ENCODE assay signal across 8 cellular contexts in the genomic region with DNA sequence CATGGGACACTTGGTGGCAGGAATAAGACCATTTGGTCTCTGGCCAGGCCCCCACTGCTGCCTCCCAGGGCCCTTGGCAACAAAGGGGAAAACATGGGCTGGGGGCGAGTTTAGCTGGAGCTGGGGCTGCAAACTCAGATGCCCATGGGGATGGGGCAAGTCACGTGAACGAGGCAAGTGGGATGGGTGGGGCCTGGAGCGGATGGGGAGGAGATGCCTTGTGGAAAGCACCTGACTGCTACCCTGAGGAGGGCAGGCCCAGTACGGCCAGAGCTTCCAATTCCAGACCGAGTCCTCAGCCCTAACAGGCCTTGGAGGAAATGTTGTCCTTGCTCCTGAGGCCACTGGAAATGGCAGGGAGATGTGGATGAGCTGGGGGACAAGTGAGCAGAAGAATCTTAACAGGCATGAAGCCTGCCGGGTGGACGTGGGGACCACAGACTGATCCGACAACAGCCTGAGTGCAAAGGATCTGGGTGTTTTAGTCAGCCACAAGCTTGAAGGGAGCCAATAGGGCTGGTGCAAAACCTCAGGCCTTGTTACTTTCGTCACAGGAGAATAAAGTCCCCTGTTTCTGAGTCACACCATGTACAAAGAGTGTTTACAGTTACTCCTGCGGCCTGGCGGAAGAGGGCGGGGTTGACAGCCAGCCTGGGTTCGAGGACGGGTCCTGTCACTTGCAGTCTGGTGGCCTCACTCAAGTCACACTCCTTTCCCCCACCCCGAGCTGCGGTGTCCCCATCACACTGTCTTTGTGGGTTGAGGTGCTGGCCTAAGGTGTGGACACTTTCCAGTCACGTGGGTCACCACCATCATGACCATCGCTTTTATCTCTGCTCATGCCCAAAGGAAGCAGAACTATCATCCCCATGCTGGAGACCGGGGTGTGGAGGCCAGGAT. TPM values are rescaled to one million over a fixed set of nuclear protein-coding genes. Genes with fewer than 3 reads are reported as not detected.
A peak's percentile ranks its signal among the peaks of the same experiment; 100 is the strongest.
DNase-seq lines count a peak whose midpoint lies in the region; ATAC-seq lines count a peak whose summit lies in the region.

No MANE protein-coding gene starts in this region.

- no peaks in the 10 kb centered on the region for H3K27me3 ChIP-seq in CD4-positive, alpha-beta memory T cell (ENCODE audit: insufficient read depth, low read length)

- H3K27ac ChIP-seq in CD4-positive, alpha-beta memory T cell (ENCODE audit: low read depth, low read length), result peak overlapping the region; percentile 77

- H3K4me3 ChIP-seq in CD4-positive, alpha-beta memory T cell (ENCODE audit: low read length in 2 of 2), result peak overlapping the region in 1 of 2 donors; percentile 29

- H3K36me3 ChIP-seq in CD4-positive, alpha-beta memory T cell (ENCODE audit: insufficient read depth, low read length), result peaks cover 60% of the 10 kb centered on the region

- POLR2A ChIA-PET in CD4-positive, alpha-beta memory T cell (lab: Charles Lee; ENCODE audit: partially characterized antibody), result interaction anchor here (0.6 to 14.7 kb wide), 11 partner anchors 10 to 126 kb away, joined by 3 to 335 read pairs (median 5); partner anchors contain the start of gene RUNX3
- POLR2A ChIA-PET in activated naive CD8-positive, alpha-beta T cell treated with anti-CD3 and anti-CD28 coated beads, Interleukin-2, amount 10 ng/mL, durations not matched to agents 7 days and 5 days (lab: Charles Lee), result interaction anchor here (0.6 to 1.5 kb wide), 6 partner anchors 11 to 111 kb away, joined by 3 to 14 read pairs (median 6); partner anchors contain the start of gene RUNX3

- peak; percentile 83 to 94 (median 86) for DNase-seq in CD4-positive, alpha-beta memory T cell
- DNase-seq in T-helper 2 cell (peak in 4 of 5 experiments; percentile 44 to 96 (median 76)), non-pigmented ciliary epithelial cell (ENCODE audit: low read depth) (peak; percentile 40), NCI-H1105 treated with DMSO at 0.1 percent for 48 hours (lab: John Stamatoyannopoulos, UW) (no peak), HK-2 (ENCODE audit: unreplicated experiment) (no peak), dermis blood vessel endothelial cell (no peak)
- DNase-seq in activated naive CD8-positive, alpha-beta T cell treated with anti-CD3 and anti-CD28 coated beads, Interleukin-2, amount 10 ng/mL, durations not matched to agents 7 days and 5 days, result peak; percentile 78

- peaks cover 0 to 11% (median 0%) of the 10 kb centered on the region in 8 donors for H3K9me3 Mint-ChIP-seq in CD4-positive, alpha-beta memory T cell
- no peaks in the 10 kb centered on the region for H3K9me3 Mint-ChIP-seq in activated naive CD8-positive, alpha-beta T cell treated with anti-CD3 and anti-CD28 coated beads, Interleukin-2, amount 10 ng/mL, durations not matched to agents 7 days and 5 days

- H3K4me3 Mint-ChIP-seq in CD4-positive, alpha-beta memory T cell, result peak overlapping the region; percentile 45 to 84 (median 70)
- H3K4me3 Mint-ChIP-seq in activated naive CD8-positive, alpha-beta T cell treated with anti-CD3 and anti-CD28 coated beads, Interleukin-2, amount 10 ng/mL, durations not matched to agents 7 days and 5 days, result peak overlapping the region; percentile 61

- intact Hi-C loops in CD4-positive, alpha-beta memory T cell (cut with micrococcal nuclease), result loop anchor here (1.0 kb wide), 2 partner anchors 14 to 18 kb away; no protein-coding TSS in a partner anchor

- H3K4me1 ChIP-seq in CD4-positive, alpha-beta memory T cell (ENCODE audit: insufficient read depth, low read length), result peaks cover 84% of the 10 kb centered on the region

- no peaks in the 10 kb centered on the region for H3K9me3 ChIP-seq in CD4-positive, alpha-beta memory T cell (ENCODE audit: control insufficient read depth in 1 of 2, low read length in 2 of 2)

- no peaks in the 10 kb centered on the region for H3K27me3 Mint-ChIP-seq in CD4-positive, alpha-beta memory T cell
- H3K27me3 Mint-ChIP-seq in activated naive CD8-positive, alpha-beta T cell treated with anti-CD3 and anti-CD28 coated beads, Interleukin-2, amount 10 ng/mL, durations not matched to agents 7 days and 5 days, result no peaks in the 10 kb centered on the region

- peaks cover 37 to 80% of the 10 kb centered on the region in 2 donors for H3K36me3 Mint-ChIP-seq in CD4-positive, alpha-beta memory T cell
- H3K36me3 Mint-ChIP-seq in activated naive CD8-positive, alpha-beta T cell treated with anti-CD3 and anti-CD28 coated beads, Interleukin-2, amount 10 ng/mL, durations not matched to agents 7 days and 5 days, result peaks cover 39% of the 10 kb centered on the region

- ATAC-seq in activated naive CD8-positive, alpha-beta T cell treated with anti-CD3 and anti-CD28 coated beads, Interleukin-2, amount 10 ng/mL, durations not matched to agents 7 days and 5 days (ENCODE audit: low read depth), result peak; percentile 89
- ATAC-seq in HG02981 (IDR thresholded peaks at IDR 0.05; ENCODE audit: unreplicated experiment), result no peak

- peak overlapping the region; percentile 99 to 100 (median 100) for H3K27ac Mint-ChIP-seq in CD4-positive, alpha-beta memory T cell
- H3K27ac Mint-ChIP-seq in activated naive CD8-positive, alpha-beta T cell treated with anti-CD3 and anti-CD28 coated beads, Interleukin-2, amount 10 ng/mL, durations not matched to agents 7 days and 5 days, result peak overlapping the region; percentile 95

- CTCF ChIA-PET in CD4-positive, alpha-beta memory T cell (lab: Charles Lee; ENCODE audit: partially characterized antibody), result interaction anchor here (0.9 to 4.6 kb wide), 9 partner anchors 9 to 294 kb away, joined by 3 to 39 read pairs (median 4); no protein-coding TSS in a partner anchor

- H3K4me1 Mint-ChIP-seq in CD4-positive, alpha-beta memory T cell, result peaks cover 41 to 82% (median 61%) of the 10 kb centered on the region in 4 donors
- peaks cover 41% of the 10 kb centered on the region for H3K4me1 Mint-ChIP-seq in activated naive CD8-positive, alpha-beta T cell treated with anti-CD3 and anti-CD28 coated beads, Interleukin-2, amount 10 ng/mL, durations not matched to agents 7 days and 5 days

RNA-seq across cellular contexts. Expression of gene RUNX3, which starts 19.1 kb away (rescaled TPM):
- total RNA-seq in CD4-positive, alpha-beta memory T cell, result 100 to 1,000 TPM; 105 to 112 TPM
- polyA plus RNA-seq in CD4-positive, alpha-beta memory T cell, result 10 to 100 TPM; 12.5 to 50.8 TPM
- 100 to 1,000 TPM; 172 TPM for total RNA-seq in activated naive CD8-positive, alpha-beta T cell treated with anti-CD3 and anti-CD28 coated beads, Interleukin-2, amount 10 ng/mL, durations not matched to agents 7 days and 5 days
- not detected in 2 replicates for total RNA-seq in dermis blood vessel endothelial cell

Comparison
In these comparisons a context has a peak if more than half of its experiments do, and no peak if none do; other contexts are left out.
1. DNase-seq: peak in CD4-positive, alpha-beta memory T cell (5 of 5), T-helper 2 cell (4 of 5), activated naive CD8-positive, alpha-beta T cell treated with anti-CD3 and anti-CD28 coated beads, Interleukin-2, amount 10 ng/mL, durations not matched to agents 7 days and 5 days (single experiment) and non-pigmented ciliary epithelial cell (single experiment); none in NCI-H1105 treated with DMSO at 0.1 percent for 48 hours (single experiment), HK-2 (single experiment) and dermis blood vessel endothelial cell (single experiment).
2. RNA of gene RUNX3, which starts 19.1 kb away (total RNA-seq): 172 TPM in activated naive CD8-positive, alpha-beta T cell treated with anti-CD3 and anti-CD28 coated beads, Interleukin-2, amount 10 ng/mL, durations not matched to agents 7 days and 5 days and 105 to 112 TPM in CD4-positive, alpha-beta memory T cell; not detected in dermis blood vessel endothelial cell; every median in the first group is over 100 times any median in the second.